10 cellular contexts compared by ENCODE assay signal in genomic region chr4:48483777-48484493, GRCh38. TPM values are rescaled to one million over a fixed set of nuclear protein-coding genes. Genes with fewer than 3 reads are reported as not detected.
DNase-seq lines count a peak whose midpoint lies in the region; ATAC-seq, FAIRE-seq and TF ChIP-seq lines count a peak whose summit lies in the region.
"Had no signal": no experiment of that assay in that cellular context is flagged by ENCODE, and none has a peak within 500 bp of the region (broad histone marks: within the 10 kb centered on the region; RNA-seq: fewer than 3 reads in every experiment).

No MANE protein-coding gene starts in this region.

- peak overlapping the region; percentile 77 for H3K4me2 ChIP-seq in astrocyte (ENCODE audit: low read length)
- peak overlapping the region; percentile 72 for H3K4me2 ChIP-seq in mesenchymal stem cell (ENCODE audit: low read length, poor library complexity, severe bottlenecking)

- peaks cover 44% of the 10 kb centered on the region for H3K27me3 ChIP-seq in astrocyte (ENCODE audit: insufficient read depth, low read length)
- peaks cover 47 to 81% of the 10 kb centered on the region in 2 experiments for H3K27me3 ChIP-seq in mesenchymal stem cell (ENCODE audit: control insufficient read depth in 1 of 2, insufficient read depth in 1 of 2, low read length in 2 of 2)
- H3K27me3 ChIP-seq in vagina = peaks cover 9% of the 10 kb centered on the region

- no peak overlapping the region for H2BK120ac ChIP-seq in mesenchymal stem cell (ENCODE audit: low read depth, low read length)

- peaks cover 60% of the 10 kb centered on the region for H3K27me3 Mint-ChIP-seq in astrocyte (ENCODE audit: low read depth, unreplicated experiment)

- no peak overlapping the region for H2BK5ac ChIP-seq in mesenchymal stem cell (ENCODE audit: low read depth, low read length, poor library complexity, severe bottlenecking)

- H2AFZ ChIP-seq in astrocyte (ENCODE audit: low read depth, low read length) (peak overlapping the region; percentile 78), mesenchymal stem cell (ENCODE audit: low read depth, low read length) (peak overlapping the region; percentile 60)

- H3K27ac Mint-ChIP-seq in astrocyte (ENCODE audit: unreplicated experiment) = no peak overlapping the region

- TF ChIP-seq CTCF in astrocyte (IDR thresholded peaks at IDR 0.05; ENCODE audit: insufficient read depth, low read depth, low read length) (no peak), vagina (IDR thresholded peaks at IDR 0.05) (no peak)

- no peak overlapping the region for H2BK12ac ChIP-seq in mesenchymal stem cell (ENCODE audit: low read length in 2 of 2)

- no peak for FAIRE-seq in astrocyte (lab: Jason Lieb, UNC)

- peak overlapping the region; percentile 52 for H3K4me3 Mint-ChIP-seq in astrocyte (ENCODE audit: unreplicated experiment)

- H3K14ac ChIP-seq in mesenchymal stem cell (ENCODE audit: low read length in 2 of 2) = no peak overlapping the region

- H2AK5ac ChIP-seq in mesenchymal stem cell (ENCODE audit: low read length, severe bottlenecking) = no peak overlapping the region

- H3K36me3 ChIP-seq in astrocyte (ENCODE audit: insufficient read depth, low read length) = no peaks in the 10 kb centered on the region
- no peaks in the 10 kb centered on the region for H3K36me3 ChIP-seq in mesenchymal stem cell (ENCODE audit: control insufficient read depth in 1 of 2, insufficient read depth in 2 of 2, low read depth in 1 of 2, low read length in 2 of 2)
- no peaks in the 10 kb centered on the region for H3K36me3 ChIP-seq in vagina

- no peak for TF ChIP-seq POLR2A in vagina (IDR thresholded peaks at IDR 0.05)

- no peak overlapping the region for H2BK15ac ChIP-seq in mesenchymal stem cell (ENCODE audit: low read depth, poor library complexity, severe bottlenecking)

- WGBS in mesenchymal stem cell = 33% methylated on average over 66 of the region's 66 CpGs

- no peaks in the 10 kb centered on the region for H3K4me1 Mint-ChIP-seq in astrocyte (ENCODE audit: low read depth, unreplicated experiment)

- H3K79me1 ChIP-seq in mesenchymal stem cell (replicated peaks; ENCODE audit: low read length, poor library complexity, severe bottlenecking) = no peaks in the 10 kb centered on the region

- H3K4ac ChIP-seq in mesenchymal stem cell (ENCODE audit: low read depth in 1 of 2, low read length in 2 of 2) = no peak overlapping the region

- H4K91ac ChIP-seq in mesenchymal stem cell (ENCODE audit: low read length) = no peak overlapping the region

- intact Hi-C loops in vagina (cut with DNase I) = no loop called here

- no peaks in the 10 kb centered on the region for H4K20me1 ChIP-seq in astrocyte (ENCODE audit: insufficient read depth, low read length)

- DNase-seq in stimulated activated CD4-positive, alpha-beta T cell treated with anti-CD3 and anti-CD28 coated beads, Interleukin-4, amount 100 ng/mL, for 1 hour = peak; percentile 4
- no peak for DNase-seq in stimulated activated CD4-positive, alpha-beta T cell treated with anti-CD3 and anti-CD28 coated beads, Interleukin-1b, Interleukin-23, amount 100 ng/mL, for 48 hours
- no peak for DNase-seq in astrocyte (ENCODE audit: low read depth)
- no peak for DNase-seq in mesenchymal stem cell
- DNase-seq in vagina (ENCODE audit: extremely low spot score in 2 of 2) = no peak
- DNase-seq in AML-193 (lab: John Stamatoyannopoulos, UW) = no peak
- no peak for DNase-seq in dedifferentiated amniotic fluid mesenchymal stem cell (ENCODE audit: extremely low spot score)
- DNase-seq: Karpas-422 had no signal

- ATAC-seq in HG02642 (IDR thresholded peaks at IDR 0.05; ENCODE audit: poor library complexity, unreplicated experiment) = no peak

- H4K8ac ChIP-seq in mesenchymal stem cell (ENCODE audit: low read length) = no peak overlapping the region

- H3K18ac ChIP-seq in mesenchymal stem cell (ENCODE audit: low read depth in 1 of 2, low read length in 2 of 2) = no peak overlapping the region

- H3K9ac ChIP-seq in astrocyte (ENCODE audit: low read length) = no peak overlapping the region
- no peak overlapping the region for H3K9ac ChIP-seq in mesenchymal stem cell (ENCODE audit: low read length)

- H3K79me2 ChIP-seq in astrocyte (ENCODE audit: insufficient read depth, low read length) = no peaks in the 10 kb centered on the region

- H3K9me3 ChIP-seq in astrocyte (ENCODE audit: insufficient read depth, low read depth, low read length) = peaks cover 4% of the 10 kb centered on the region
- H3K9me3 ChIP-seq in mesenchymal stem cell (ENCODE audit: control insufficient read depth, low read length) = peaks cover 4% of the 10 kb centered on the region
- H3K9me3 ChIP-seq in vagina = no peaks in the 10 kb centered on the region

- peak overlapping the region in 1 of 2 experiments; percentile 47 for H3K23ac ChIP-seq in mesenchymal stem cell (ENCODE audit: low read length in 2 of 2)

- H3K4me3 ChIP-seq in astrocyte (ENCODE audit: insufficient read depth, low read depth, low read length) = no peak overlapping the region
- H3K4me3 ChIP-seq in mesenchymal stem cell (ENCODE audit: insufficient read depth in 1 of 2, low read depth in 1 of 2, low read length in 2 of 2) = peak overlapping the region in 1 of 2 experiments; percentile 57
- H3K4me3 ChIP-seq in vagina = peak overlapping the region; percentile 38 to 47

- peaks cover 12% of the 10 kb centered on the region for H3K9me3 Mint-ChIP-seq in astrocyte (ENCODE audit: unreplicated experiment)

- no peaks in the 10 kb centered on the region for H3K4me1 ChIP-seq in astrocyte (ENCODE audit: insufficient read depth, low read length)
- H3K4me1 ChIP-seq in mesenchymal stem cell (ENCODE audit: control insufficient read depth, insufficient read depth, low read depth, low read length) = peaks cover 8% of the 10 kb centered on the region
- peaks cover 8% of the 10 kb centered on the region for H3K4me1 ChIP-seq in vagina

- H3K27ac ChIP-seq in astrocyte (ENCODE audit: low read depth, low read length) (no peak overlapping the region), mesenchymal stem cell (ENCODE audit: low read length, poor library complexity, severe bottlenecking) (no peak overlapping the region), vagina (no peak overlapping the region)

- peaks cover 9% of the 10 kb centered on the region for H3K36me3 Mint-ChIP-seq in astrocyte (ENCODE audit: low read depth, unreplicated experiment)

RNA-seq across cellular contexts. Expression of gene SLC10A4, which starts 0.8 kb away (rescaled TPM):
- 0.16 and 0.26 TPM in 2 replicates for total RNA-seq in astrocyte
- not detected for polyA plus RNA-seq in mesenchymal stem cell (2013, experiment 1 of 2)
- polyA plus RNA-seq in mesenchymal stem cell (2013, experiment 2 of 2) = 0.03 TPM
- total RNA-seq in vagina = 6.6 TPM
- total RNA-seq: pulmonary artery endothelial cell had no signal

RNA-seq across cellular contexts. Expression of gene ZAR1, which starts 6.1 kb away (rescaled TPM):
- not detected in 2 replicates for total RNA-seq in astrocyte
- not detected for polyA plus RNA-seq in mesenchymal stem cell (2013, experiment 1 of 2)
- polyA plus RNA-seq in mesenchymal stem cell (2013, experiment 2 of 2) = not detected
- 2.5 TPM for total RNA-seq in vagina
- total RNA-seq: pulmonary artery endothelial cell had no signal
